In the genomic region with DNA sequence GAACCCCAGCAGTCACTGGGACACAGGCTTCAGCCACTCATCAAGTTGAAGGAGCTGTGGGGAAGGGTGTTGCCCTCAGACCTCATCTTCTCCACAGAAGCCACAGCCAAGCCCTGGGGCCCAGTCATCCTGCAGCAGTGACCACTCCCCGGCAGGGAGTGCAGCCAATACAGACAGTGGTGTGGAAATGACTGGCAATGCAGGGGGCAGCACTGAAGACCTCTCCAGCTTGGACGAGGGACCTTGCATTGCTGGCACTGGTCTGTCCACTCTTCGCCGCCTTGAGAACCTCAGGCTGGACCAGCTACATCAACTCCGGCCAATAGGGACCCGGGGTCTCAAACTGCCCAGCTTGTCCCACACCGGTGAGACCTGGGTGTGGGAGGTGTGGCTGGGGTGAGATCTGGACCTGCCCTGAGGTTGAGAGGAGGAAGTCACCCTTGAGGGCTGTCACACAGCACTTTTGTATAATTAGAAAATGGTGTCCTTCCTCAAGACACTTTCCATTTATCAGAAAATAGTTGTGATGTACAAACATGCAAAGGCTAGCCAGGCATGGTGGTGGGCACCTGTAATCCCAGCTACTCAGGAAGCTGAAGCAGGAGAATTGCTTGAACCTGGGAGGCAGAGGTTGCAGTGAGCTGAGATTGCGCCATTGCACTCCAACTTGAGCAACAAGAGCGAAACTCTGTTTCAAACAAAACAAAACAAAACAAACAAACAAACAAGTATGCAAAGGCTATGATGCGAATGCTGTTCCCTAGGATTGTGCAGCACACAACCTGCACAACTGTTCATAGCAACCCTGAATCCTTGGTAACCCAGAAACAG, we compare ENCODE assay signal across 1 cellular context.
TF ChIP-seq lines count a peak whose summit lies in the region.

No MANE protein-coding gene starts in this region.

TF ChIP-seq in K562, 482 proteins besides CTCF, POLR2A, EP300 and RAD21:
- TF ChIP-seq CEBPB (tag; IDR thresholded peaks at IDR 0.05) (peak; percentile 69), CREB1 (IDR thresholded peaks at IDR 0.05) (no peak), CREB1 (CRISPR knock-in tag; IDR thresholded peaks at IDR 0.05) (0 out of 2 replicates have a peak, but pooled peaks have one; percentile 37), CEBPG (CRISPR knock-in tag; IDR thresholded peaks at IDR 0.05) (no peak), CEBPG (tag; conservative IDR thresholded peaks at IDR 0.05 in 1 of 2, IDR thresholded peaks at IDR 0.05 in 1 of 2) (peak in 1 of 2 experiments; percentile 38; a peak in 1 of 4 replicates), ZNF274 (IDR thresholded peaks at IDR 0.05; ENCODE audit: borderline replicate concordance, low read depth, low read length) (no peak), ZBTB1 (CRISPR knock-in tag; IDR thresholded peaks at IDR 0.05; ENCODE audit: borderline replicate concordance, low read depth) (peak; percentile 94)
- TF ChIP-seq, protein P1, sequence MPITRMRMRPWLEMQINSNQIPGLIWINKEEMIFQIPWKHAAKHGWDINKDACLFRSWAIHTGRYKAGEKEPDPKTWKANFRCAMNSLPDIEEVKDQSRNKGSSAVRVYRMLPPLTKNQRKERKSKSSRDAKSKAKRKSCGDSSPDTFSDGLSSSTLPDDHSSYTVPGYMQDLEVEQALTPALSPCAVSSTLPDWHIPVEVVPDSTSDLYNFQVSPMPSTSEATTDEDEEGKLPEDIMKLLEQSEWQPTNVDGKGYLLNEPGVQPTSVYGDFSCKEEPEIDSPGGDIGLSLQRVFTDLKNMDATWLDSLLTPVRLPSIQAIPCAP (CRISPR knock-in tag; IDR thresholded peaks at IDR 0.05; ENCODE audit: borderline replicate concordance), result no peak
